1 cellular context compared by ENCODE assay signal in the genomic region with DNA sequence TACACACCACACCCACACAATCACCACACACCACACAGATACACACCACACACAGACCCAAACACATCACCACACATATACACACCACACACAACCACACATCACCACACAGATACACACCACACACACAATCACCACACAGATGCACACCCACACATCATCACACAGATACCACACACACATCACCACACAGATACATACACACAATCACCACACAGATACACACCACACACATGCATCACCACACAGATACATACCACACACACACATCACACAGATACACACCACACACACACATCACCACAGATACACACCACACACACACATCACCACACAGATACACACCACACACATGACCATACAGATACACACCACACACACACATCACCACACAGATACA.
A peak's percentile ranks its signal among the peaks of the same experiment; 100 is the strongest.
TF ChIP-seq lines count a peak whose summit lies in the region.

No MANE protein-coding gene starts in this region.

TF ChIP-seq in HepG2, 621 proteins besides CTCF, POLR2A, EP300 and RAD21 (continued from another document):
- TF ChIP-seq, protein P1, sequence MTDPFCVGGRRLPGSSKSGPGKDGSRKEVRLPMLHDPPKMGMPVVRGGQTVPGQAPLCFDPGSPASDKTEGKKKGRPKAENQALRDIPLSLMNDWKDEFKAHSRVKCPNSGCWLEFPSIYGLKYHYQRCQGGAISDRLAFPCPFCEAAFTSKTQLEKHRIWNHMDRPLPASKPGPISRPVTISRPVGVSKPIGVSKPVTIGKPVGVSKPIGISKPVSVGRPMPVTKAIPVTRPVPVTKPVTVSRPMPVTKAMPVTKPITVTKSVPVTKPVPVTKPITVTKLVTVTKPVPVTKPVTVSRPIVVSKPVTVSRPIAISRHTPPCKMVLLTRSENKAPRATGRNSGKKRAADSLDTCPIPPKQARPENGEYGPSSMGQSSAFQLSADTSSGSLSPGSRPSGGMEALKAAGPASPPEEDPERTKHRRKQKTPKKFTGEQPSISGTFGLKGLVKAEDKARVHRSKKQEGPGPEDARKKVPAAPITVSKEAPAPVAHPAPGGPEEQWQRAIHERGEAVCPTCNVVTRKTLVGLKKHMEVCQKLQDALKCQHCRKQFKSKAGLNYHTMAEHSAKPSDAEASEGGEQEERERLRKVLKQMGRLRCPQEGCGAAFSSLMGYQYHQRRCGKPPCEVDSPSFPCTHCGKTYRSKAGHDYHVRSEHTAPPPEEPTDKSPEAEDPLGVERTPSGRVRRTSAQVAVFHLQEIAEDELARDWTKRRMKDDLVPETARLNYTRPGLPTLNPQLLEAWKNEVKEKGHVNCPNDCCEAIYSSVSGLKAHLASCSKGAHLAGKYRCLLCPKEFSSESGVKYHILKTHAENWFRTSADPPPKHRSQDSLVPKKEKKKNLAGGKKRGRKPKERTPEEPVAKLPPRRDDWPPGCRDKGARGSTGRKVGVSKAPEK (CRISPR knock-in tag; IDR thresholded peaks at IDR 0.05; ENCODE audit: borderline replicate concordance) = no peak
- TF ChIP-seq, protein P2, sequence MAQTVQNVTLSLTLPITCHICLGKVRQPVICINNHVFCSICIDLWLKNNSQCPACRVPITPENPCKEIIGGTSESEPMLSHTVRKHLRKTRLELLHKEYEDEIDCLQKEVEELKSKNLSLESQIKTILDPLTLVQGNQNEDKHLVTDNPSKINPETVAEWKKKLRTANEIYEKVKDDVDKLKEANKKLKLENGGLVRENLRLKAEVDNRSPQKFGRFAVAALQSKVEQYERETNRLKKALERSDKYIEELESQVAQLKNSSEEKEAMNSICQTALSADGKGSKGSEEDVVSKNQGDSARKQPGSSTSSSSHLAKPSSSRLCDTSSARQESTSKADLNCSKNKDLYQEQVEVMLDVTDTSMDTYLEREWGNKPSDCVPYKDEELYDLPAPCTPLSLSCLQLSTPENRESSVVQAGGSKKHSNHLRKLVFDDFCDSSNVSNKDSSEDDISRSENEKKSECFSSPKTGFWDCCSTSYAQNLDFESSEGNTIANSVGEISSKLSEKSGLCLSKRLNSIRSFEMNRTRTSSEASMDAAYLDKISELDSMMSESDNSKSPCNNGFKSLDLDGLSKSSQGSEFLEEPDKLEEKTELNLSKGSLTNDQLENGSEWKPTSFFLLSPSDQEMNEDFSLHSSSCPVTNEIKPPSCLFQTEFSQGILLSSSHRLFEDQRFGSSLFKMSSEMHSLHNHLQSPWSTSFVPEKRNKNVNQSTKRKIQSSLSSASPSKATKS (CRISPR knock-in tag; IDR thresholded peaks at IDR 0.05) = no peak
- peak; percentile 52; the same call in 1 of the 2 replicates for TF ChIP-seq SP1 (IDR thresholded peaks at IDR 0.05)
- TF ChIP-seq SP1 (CRISPR knock-in tag; IDR thresholded peaks at IDR 0.05) = no peak
- no peak for TF ChIP-seq ZNF564 (CRISPR knock-in tag; IDR thresholded peaks at IDR 0.05)
- TF ChIP-seq MAF1 (CRISPR knock-in tag; IDR thresholded peaks at IDR 0.05; ENCODE audit: borderline replicate concordance) = no peak
- no peak for TF ChIP-seq SMAD1 (CRISPR knock-in tag; IDR thresholded peaks at IDR 0.05; ENCODE audit: borderline replicate concordance, low read depth)
- TF ChIP-seq ZNF160 (CRISPR knock-in tag; IDR thresholded peaks at IDR 0.05) = no peak
- TF ChIP-seq, protein P3, sequence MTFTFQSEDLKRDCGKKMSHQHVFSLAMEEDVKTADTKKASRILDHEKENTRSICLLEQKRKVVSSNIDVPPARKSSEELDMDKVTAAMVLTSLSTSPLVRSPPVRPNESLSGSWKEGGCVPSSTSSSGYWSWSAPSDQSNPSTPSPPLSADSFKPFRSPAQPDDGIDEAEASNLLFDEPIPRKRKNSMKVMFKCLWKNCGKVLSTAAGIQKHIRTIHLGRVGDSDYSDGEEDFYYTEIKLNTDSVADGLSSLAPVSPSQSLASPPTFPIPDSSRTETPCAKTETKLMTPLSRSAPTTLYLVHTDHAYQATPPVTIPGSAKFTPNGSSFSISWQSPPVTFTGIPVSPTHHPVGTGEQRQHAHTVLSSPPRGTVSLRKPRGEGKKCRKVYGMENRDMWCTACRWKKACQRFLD (CRISPR knock-in tag; IDR thresholded peaks at IDR 0.05; ENCODE audit: borderline replicate concordance) = no peak
- no peak for TF ChIP-seq ZSCAN25 (CRISPR knock-in tag; IDR thresholded peaks at IDR 0.05)
- TF ChIP-seq, protein P4, sequence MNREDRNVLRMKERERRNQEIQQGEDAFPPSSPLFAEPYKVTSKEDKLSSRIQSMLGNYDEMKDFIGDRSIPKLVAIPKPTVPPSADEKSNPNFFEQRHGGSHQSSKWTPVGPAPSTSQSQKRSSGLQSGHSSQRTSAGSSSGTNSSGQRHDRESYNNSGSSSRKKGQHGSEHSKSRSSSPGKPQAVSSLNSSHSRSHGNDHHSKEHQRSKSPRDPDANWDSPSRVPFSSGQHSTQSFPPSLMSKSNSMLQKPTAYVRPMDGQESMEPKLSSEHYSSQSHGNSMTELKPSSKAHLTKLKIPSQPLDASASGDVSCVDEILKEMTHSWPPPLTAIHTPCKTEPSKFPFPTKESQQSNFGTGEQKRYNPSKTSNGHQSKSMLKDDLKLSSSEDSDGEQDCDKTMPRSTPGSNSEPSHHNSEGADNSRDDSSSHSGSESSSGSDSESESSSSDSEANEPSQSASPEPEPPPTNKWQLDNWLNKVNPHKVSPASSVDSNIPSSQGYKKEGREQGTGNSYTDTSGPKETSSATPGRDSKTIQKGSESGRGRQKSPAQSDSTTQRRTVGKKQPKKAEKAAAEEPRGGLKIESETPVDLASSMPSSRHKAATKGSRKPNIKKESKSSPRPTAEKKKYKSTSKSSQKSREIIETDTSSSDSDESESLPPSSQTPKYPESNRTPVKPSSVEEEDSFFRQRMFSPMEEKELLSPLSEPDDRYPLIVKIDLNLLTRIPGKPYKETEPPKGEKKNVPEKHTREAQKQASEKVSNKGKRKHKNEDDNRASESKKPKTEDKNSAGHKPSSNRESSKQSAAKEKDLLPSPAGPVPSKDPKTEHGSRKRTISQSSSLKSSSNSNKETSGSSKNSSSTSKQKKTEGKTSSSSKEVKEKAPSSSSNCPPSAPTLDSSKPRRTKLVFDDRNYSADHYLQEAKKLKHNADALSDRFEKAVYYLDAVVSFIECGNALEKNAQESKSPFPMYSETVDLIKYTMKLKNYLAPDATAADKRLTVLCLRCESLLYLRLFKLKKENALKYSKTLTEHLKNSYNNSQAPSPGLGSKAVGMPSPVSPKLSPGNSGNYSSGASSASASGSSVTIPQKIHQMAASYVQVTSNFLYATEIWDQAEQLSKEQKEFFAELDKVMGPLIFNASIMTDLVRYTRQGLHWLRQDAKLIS (CRISPR knock-in tag; IDR thresholded peaks at IDR 0.05) = no peak
- TF ChIP-seq ZFYVE20 (CRISPR knock-in tag; IDR thresholded peaks at IDR 0.05; ENCODE audit: borderline replicate concordance, low read depth) = no peak
- TF ChIP-seq, protein P5, sequence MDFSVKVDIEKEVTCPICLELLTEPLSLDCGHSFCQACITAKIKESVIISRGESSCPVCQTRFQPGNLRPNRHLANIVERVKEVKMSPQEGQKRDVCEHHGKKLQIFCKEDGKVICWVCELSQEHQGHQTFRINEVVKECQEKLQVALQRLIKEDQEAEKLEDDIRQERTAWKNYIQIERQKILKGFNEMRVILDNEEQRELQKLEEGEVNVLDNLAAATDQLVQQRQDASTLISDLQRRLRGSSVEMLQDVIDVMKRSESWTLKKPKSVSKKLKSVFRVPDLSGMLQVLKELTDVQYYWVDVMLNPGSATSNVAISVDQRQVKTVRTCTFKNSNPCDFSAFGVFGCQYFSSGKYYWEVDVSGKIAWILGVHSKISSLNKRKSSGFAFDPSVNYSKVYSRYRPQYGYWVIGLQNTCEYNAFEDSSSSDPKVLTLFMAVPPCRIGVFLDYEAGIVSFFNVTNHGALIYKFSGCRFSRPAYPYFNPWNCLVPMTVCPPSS (IDR thresholded peaks at IDR 0.05) = peak; percentile 72; the same call in 1 of the 2 replicates
- TF ChIP-seq HNF4G (IDR thresholded peaks at IDR 0.05; ENCODE audit: borderline replicate concordance, low read depth, low read length) = no peak
- no peak for TF ChIP-seq HNF4G (CRISPR knock-in tag; IDR thresholded peaks at IDR 0.05; ENCODE audit: borderline replicate concordance, low read depth)
- TF ChIP-seq KLF16 (CRISPR knock-in tag; IDR thresholded peaks at IDR 0.05) = no peak
- TF ChIP-seq NONO (IDR thresholded peaks at IDR 0.05) = peak; percentile 13; the same call in 1 of the 2 replicates
- no peak for TF ChIP-seq NONO (CRISPR knock-in tag; conservative IDR thresholded peaks at IDR 0.05)
- TF ChIP-seq, protein P6, sequence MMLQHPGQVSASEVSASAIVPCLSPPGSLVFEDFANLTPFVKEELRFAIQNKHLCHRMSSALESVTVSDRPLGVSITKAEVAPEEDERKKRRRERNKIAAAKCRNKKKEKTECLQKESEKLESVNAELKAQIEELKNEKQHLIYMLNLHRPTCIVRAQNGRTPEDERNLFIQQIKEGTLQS (CRISPR knock-in tag; IDR thresholded peaks at IDR 0.05) = no peak
- TF ChIP-seq, protein P7, sequence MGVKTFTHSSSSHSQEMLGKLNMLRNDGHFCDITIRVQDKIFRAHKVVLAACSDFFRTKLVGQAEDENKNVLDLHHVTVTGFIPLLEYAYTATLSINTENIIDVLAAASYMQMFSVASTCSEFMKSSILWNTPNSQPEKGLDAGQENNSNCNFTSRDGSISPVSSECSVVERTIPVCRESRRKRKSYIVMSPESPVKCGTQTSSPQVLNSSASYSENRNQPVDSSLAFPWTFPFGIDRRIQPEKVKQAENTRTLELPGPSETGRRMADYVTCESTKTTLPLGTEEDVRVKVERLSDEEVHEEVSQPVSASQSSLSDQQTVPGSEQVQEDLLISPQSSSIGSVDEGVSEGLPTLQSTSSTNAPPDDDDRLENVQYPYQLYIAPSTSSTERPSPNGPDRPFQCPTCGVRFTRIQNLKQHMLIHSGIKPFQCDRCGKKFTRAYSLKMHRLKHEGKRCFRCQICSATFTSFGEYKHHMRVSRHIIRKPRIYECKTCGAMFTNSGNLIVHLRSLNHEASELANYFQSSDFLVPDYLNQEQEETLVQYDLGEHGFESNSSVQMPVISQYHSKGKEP (CRISPR knock-in tag; IDR thresholded peaks at IDR 0.05) = no peak
- peak; percentile 12; the same call in 1 of the 2 replicates for TF ChIP-seq LCORL (IDR thresholded peaks at IDR 0.05)
- no peak for TF ChIP-seq LCORL (CRISPR knock-in tag; IDR thresholded peaks at IDR 0.05)
- TF ChIP-seq U2AF1 (optimal IDR thresholded peaks at IDR 0.05; ENCODE audit: low read depth, low read length) = no peak
- no peak for TF ChIP-seq TP53 (CRISPR knock-in tag; conservative IDR thresholded peaks at IDR 0.05)
